In the genomic region with DNA sequence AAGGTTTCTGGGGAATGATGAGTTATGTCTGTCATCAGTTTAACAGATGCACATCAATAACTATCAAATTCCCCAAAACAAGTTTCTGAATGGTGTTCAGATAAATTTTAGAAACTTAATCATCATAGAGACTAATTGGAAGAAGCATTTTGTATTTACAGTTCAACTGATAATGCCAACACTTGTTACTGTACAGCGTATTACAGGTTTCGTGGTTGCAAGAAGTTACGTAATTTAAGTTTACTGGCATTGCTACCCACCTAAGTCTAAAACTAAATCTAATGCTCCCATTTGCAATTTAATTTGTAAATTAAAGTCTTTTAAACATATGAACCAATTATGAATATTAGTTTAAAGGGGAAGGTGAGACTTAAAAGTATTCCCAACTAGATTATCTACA, we compare ENCODE assay signal across 1 cellular context.
TF ChIP-seq lines count a peak whose summit lies in the region.

No MANE protein-coding gene starts in this region.

TF ChIP-seq in WTC11, 78 proteins besides CTCF, POLR2A, EP300 and RAD21 (continued from another document):
- TF ChIP-seq, protein P1, sequence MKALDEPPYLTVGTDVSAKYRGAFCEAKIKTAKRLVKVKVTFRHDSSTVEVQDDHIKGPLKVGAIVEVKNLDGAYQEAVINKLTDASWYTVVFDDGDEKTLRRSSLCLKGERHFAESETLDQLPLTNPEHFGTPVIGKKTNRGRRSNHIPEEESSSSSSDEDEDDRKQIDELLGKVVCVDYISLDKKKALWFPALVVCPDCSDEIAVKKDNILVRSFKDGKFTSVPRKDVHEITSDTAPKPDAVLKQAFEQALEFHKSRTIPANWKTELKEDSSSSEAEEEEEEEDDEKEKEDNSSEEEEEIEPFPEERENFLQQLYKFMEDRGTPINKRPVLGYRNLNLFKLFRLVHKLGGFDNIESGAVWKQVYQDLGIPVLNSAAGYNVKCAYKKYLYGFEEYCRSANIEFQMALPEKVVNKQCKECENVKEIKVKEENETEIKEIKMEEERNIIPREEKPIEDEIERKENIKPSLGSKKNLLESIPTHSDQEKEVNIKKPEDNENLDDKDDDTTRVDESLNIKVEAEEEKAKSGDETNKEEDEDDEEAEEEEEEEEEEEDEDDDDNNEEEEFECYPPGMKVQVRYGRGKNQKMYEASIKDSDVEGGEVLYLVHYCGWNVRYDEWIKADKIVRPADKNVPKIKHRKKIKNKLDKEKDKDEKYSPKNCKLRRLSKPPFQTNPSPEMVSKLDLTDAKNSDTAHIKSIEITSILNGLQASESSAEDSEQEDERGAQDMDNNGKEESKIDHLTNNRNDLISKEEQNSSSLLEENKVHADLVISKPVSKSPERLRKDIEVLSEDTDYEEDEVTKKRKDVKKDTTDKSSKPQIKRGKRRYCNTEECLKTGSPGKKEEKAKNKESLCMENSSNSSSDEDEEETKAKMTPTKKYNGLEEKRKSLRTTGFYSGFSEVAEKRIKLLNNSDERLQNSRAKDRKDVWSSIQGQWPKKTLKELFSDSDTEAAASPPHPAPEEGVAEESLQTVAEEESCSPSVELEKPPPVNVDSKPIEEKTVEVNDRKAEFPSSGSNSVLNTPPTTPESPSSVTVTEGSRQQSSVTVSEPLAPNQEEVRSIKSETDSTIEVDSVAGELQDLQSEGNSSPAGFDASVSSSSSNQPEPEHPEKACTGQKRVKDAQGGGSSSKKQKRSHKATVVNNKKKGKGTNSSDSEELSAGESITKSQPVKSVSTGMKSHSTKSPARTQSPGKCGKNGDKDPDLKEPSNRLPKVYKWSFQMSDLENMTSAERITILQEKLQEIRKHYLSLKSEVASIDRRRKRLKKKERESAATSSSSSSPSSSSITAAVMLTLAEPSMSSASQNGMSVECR (CRISPR knock-in tag; IDR thresholded peaks at IDR 0.05; ENCODE audit: borderline replicate concordance) = no peak
- TF ChIP-seq, protein P2, sequence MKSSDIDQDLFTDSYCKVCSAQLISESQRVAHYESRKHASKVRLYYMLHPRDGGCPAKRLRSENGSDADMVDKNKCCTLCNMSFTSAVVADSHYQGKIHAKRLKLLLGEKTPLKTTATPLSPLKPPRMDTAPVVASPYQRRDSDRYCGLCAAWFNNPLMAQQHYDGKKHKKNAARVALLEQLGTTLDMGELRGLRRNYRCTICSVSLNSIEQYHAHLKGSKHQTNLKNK (CRISPR knock-in tag; IDR thresholded peaks at IDR 0.05) = no peak
- TF ChIP-seq MYBL2 (CRISPR knock-in tag; IDR thresholded peaks at IDR 0.05) (no peak), GABPB1 (CRISPR knock-in tag; IDR thresholded peaks at IDR 0.05) (no peak), ESRRA (CRISPR knock-in tag; IDR thresholded peaks at IDR 0.05; ENCODE audit: borderline replicate concordance) (no peak), EMX1 (CRISPR knock-in tag; IDR thresholded peaks at IDR 0.05) (no peak), FOXP1 (CRISPR knock-in tag; IDR thresholded peaks at IDR 0.05; ENCODE audit: borderline replicate concordance) (no peak), IRF2 (CRISPR knock-in tag; IDR thresholded peaks at IDR 0.05; ENCODE audit: borderline replicate concordance, low read depth) (no peak), NR1H2 (CRISPR knock-in tag; IDR thresholded peaks at IDR 0.05) (no peak), ETV6 (CRISPR knock-in tag; IDR thresholded peaks at IDR 0.05) (no peak), TEAD1 (CRISPR knock-in tag; IDR thresholded peaks at IDR 0.05) (no peak), ZNF396 (CRISPR knock-in tag; IDR thresholded peaks at IDR 0.05; ENCODE audit: borderline replicate concordance) (no peak)
- TF ChIP-seq, protein P3, sequence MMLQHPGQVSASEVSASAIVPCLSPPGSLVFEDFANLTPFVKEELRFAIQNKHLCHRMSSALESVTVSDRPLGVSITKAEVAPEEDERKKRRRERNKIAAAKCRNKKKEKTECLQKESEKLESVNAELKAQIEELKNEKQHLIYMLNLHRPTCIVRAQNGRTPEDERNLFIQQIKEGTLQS (CRISPR knock-in tag; conservative IDR thresholded peaks at IDR 0.05) = no peak
- TF ChIP-seq, protein P4, sequence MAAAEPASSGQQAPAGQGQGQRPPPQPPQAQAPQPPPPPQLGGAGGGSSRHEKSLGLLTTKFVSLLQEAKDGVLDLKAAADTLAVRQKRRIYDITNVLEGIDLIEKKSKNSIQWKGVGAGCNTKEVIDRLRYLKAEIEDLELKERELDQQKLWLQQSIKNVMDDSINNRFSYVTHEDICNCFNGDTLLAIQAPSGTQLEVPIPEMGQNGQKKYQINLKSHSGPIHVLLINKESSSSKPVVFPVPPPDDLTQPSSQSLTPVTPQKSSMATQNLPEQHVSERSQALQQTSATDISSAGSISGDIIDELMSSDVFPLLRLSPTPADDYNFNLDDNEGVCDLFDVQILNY (CRISPR knock-in tag; IDR thresholded peaks at IDR 0.05) = no peak
- TF ChIP-seq, protein P5, sequence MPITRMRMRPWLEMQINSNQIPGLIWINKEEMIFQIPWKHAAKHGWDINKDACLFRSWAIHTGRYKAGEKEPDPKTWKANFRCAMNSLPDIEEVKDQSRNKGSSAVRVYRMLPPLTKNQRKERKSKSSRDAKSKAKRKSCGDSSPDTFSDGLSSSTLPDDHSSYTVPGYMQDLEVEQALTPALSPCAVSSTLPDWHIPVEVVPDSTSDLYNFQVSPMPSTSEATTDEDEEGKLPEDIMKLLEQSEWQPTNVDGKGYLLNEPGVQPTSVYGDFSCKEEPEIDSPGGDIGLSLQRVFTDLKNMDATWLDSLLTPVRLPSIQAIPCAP (CRISPR knock-in tag; IDR thresholded peaks at IDR 0.05) = no peak
